ENCODE assay signal across 24 cellular contexts in genomic region chr1:32883338-32883737, GRCh38. TPM values are rescaled to one million over a fixed set of nuclear protein-coding genes. Genes with fewer than 3 reads are reported as not detected.
DNase-seq lines count a peak whose midpoint lies in the region; ATAC-seq, FAIRE-seq and TF ChIP-seq lines count a peak whose summit lies in the region.
"Had no signal": no experiment of that assay in that cellular context is flagged by ENCODE, and none has a peak within 500 bp of the region (broad histone marks: within the 10 kb centered on the region; RNA-seq: fewer than 3 reads in every experiment).

No MANE protein-coding gene starts in this region.

- no peak for TF ChIP-seq EP300 in H1 (IDR thresholded peaks at IDR 0.05; ENCODE audit: borderline replicate concordance in 1 of 2, low read depth in 2 of 2, low read length in 2 of 2)

- no peak overlapping the region for H2BK15ac ChIP-seq in H1 (ENCODE audit: low read length)

- no peak overlapping the region for H4K5ac ChIP-seq in H1 (ENCODE audit: insufficient read length, low read depth, low read length)

- no peak overlapping the region for H3K4me3 Mint-ChIP-seq in glutamatergic neuron (ENCODE audit: unreplicated experiment)
- H3K4me3 Mint-ChIP-seq: CD4-positive, alpha-beta T cell had no signal

- H3K36me3 Mint-ChIP-seq in glutamatergic neuron (ENCODE audit: unreplicated experiment): no peaks in the 10 kb centered on the region
- H3K36me3 Mint-ChIP-seq: CD14-positive monocyte had no signal

- no peak overlapping the region for H3K9ac ChIP-seq in H1 (replicated peaks in 1 of 4; ENCODE audit: extremely low read depth in 1 of 4, low read depth in 3 of 4, low read length in 3 of 4)
- H3K9ac ChIP-seq: BLaER1 treated with 17β-estradiol and CSF1 and Interleukin-3, amounts not matched to agents 10 nM and 100 nM; GM23248 had no signal

- no peak overlapping the region for H4K91ac ChIP-seq in H1 (replicated peaks; ENCODE audit: insufficient read length, low read length)

- no peak overlapping the region for H3K4ac ChIP-seq in H1 (replicated peaks; ENCODE audit: insufficient read length, low read depth, low read length)

- H3K36me3 ChIP-seq in WERI-Rb-1 (peaks cover 14% of the 10 kb centered on the region), H1 (ENCODE audit: control insufficient read depth in 2 of 4, insufficient read depth in 4 of 4, low read length in 3 of 4) (no peaks in the 10 kb centered on the region)
- H3K36me3 ChIP-seq: BE2C; BLaER1 treated with 17β-estradiol and CSF1 and Interleukin-3, amounts not matched to agents 10 nM and 100 nM; HAP-1 had no signal

- H3K14ac ChIP-seq in H1 (ENCODE audit: insufficient read length): no peak overlapping the region

- no peak overlapping the region for H2AFZ ChIP-seq in H1 (ENCODE audit: low read length)
- H2AFZ ChIP-seq: GM23248 had no signal

- peaks cover 0 to 12% of the 10 kb centered on the region in 2 experiments for H4K20me1 ChIP-seq in H1 (replicated peaks in 1 of 2; ENCODE audit: control insufficient read depth in 1 of 2, insufficient read depth in 2 of 2, low read length in 2 of 2)

- H3K79me2 ChIP-seq in H1 (ENCODE audit: control insufficient read depth in 1 of 2, insufficient read depth in 2 of 2, low read length in 2 of 2): no peaks in the 10 kb centered on the region

- 87% methylated on average over 6 of the region's 6 CpGs; no CpG with 5 or more reads in 1 of the 2 experiments for WGBS in H1 (ENCODE audit: extremely low coverage in 1 of 2, insufficient coverage in 1 of 2, insufficient read length in 1 of 2, insufficient replicate concordance in 2 of 2, low coverage in 1 of 2, low lambda C conversion rate in 2 of 2, missing lambda C conversion rate in 1 of 2), 2 experiments

- TF ChIP-seq POLR2A in H1 (IDR thresholded peaks at IDR 0.05; ENCODE audit: control extremely low read depth in 1 of 2, low read depth in 2 of 2, low read length in 2 of 2): no peak

- no peak for TF ChIP-seq RAD21 in H1 (IDR thresholded peaks at IDR 0.05 in 1 of 2, conservative IDR thresholded peaks at IDR 0.05 in 1 of 2; ENCODE audit: low read depth in 2 of 2, low read length in 2 of 2)

- DNase-seq in NCI-H2171 treated with DMSO at 0.1 percent for 48 hours (lab: John Stamatoyannopoulos, UW) (peak; percentile 72), NCI-H2171 (lab: John Stamatoyannopoulos, UW) (no peak), WERI-Rb-1 (no peak), H1 (ENCODE audit: low read depth in 1 of 2, low spot score in 2 of 2) (no peak), glutamatergic neuron (no peak), NCI-H2196 treated with DMSO at 0.1 percent for 48 hours (lab: John Stamatoyannopoulos, UW; ENCODE audit: unreplicated experiment) (no peak)
- DNase-seq: 8988T; ACHN; AML-193; BE2C; CD4-positive, alpha-beta T cell; CD8-positive, alpha-beta memory T cell; DMS153; DND-41; GM23248 had no signal

- POLR2A ChIA-PET in H1 (lab: Charles Lee; ENCODE audit: partially characterized antibody): interaction anchor here (1.7 kb wide), 1 partner anchor 11 kb away, joined by 10 read pairs; no protein-coding TSS in a partner anchor

- no peak overlapping the region for H3K56ac ChIP-seq in H1 (replicated peaks; ENCODE audit: insufficient read length, low read depth, low read length)

- no peak overlapping the region for H2BK12ac ChIP-seq in H1 (ENCODE audit: low read depth, low read length)

- H3K27ac ChIP-seq in WERI-Rb-1 (peak overlapping the region; percentile 100), H1 (ENCODE audit: low read depth, low read length) (no peak overlapping the region)
- H3K27ac ChIP-seq: A549; BLaER1 treated with 17β-estradiol and CSF1 and Interleukin-3, amounts not matched to agents 10 nM and 100 nM; GM23248 had no signal

- H3K27ac Mint-ChIP-seq in glutamatergic neuron (ENCODE audit: unreplicated experiment): peak overlapping the region; percentile 93
- H3K27ac Mint-ChIP-seq: CD4-positive, alpha-beta T cell had no signal

- no peaks in the 10 kb centered on the region for H3K79me1 ChIP-seq in H1 (ENCODE audit: low read depth, low read length)

- H3K27me3 Mint-ChIP-seq in glutamatergic neuron (ENCODE audit: unreplicated experiment): peaks cover 7% of the 10 kb centered on the region

- no peak overlapping the region for H2BK120ac ChIP-seq in H1 (replicated peaks; ENCODE audit: low read depth, low read length)

- TF ChIP-seq CTCF in WERI-Rb-1 (IDR thresholded peaks at IDR 0.05; ENCODE audit: low read depth, low read length) (no peak), H1 (IDR thresholded peaks at IDR 0.05; ENCODE audit: control extremely low read depth in 1 of 3, insufficient read depth in 1 of 3, low read depth in 1 of 3, low read length in 3 of 3) (no peak), glutamatergic neuron (IDR thresholded peaks at IDR 0.05; ENCODE audit: partially characterized antibody, unreplicated experiment) (no peak)

- FAIRE-seq in H1 (lab: Jason Lieb, UNC): no peak
- FAIRE-seq: A549, D721Med, G401.6, GM12892, H54 had no signal

- H3K4me3 ChIP-seq in WERI-Rb-1 (ENCODE audit: low read depth, low read length) (peak overlapping the region; percentile 67; the same call in 1 of the 2 replicates), H1 (ENCODE audit: extremely low read depth in 1 of 4, insufficient read depth in 2 of 4, low read depth in 3 of 4, low read length in 4 of 4) (no peak overlapping the region)
- H3K4me3 ChIP-seq: A549; BLaER1 treated with 17β-estradiol and CSF1 and Interleukin-3, amounts not matched to agents 10 nM and 100 nM; GM23248; HAP-1 had no signal

- no peak overlapping the region for H3K4me2 ChIP-seq in H1 (ENCODE audit: insufficient read depth in 1 of 2, low read depth in 2 of 2, low read length in 2 of 2)
- H3K4me2 ChIP-seq: A549; BLaER1 treated with 17β-estradiol and CSF1 and Interleukin-3, amounts not matched to agents 10 nM and 100 nM had no signal

- H3K9me3 Mint-ChIP-seq in glutamatergic neuron (ENCODE audit: unreplicated experiment): peaks cover 12% of the 10 kb centered on the region
- H3K9me3 Mint-ChIP-seq: CD4-positive, alpha-beta T cell had no signal

- peaks cover 5% of the 10 kb centered on the region; the same call in 1 of the 2 replicates for H3K23me2 ChIP-seq in H1 (ENCODE audit: low read depth, low read length)

- no peaks in the 10 kb centered on the region for H3K9me3 ChIP-seq in WERI-Rb-1 (ENCODE audit: severe bottlenecking)
- no peaks in the 10 kb centered on the region for H3K9me3 ChIP-seq in H1 (ENCODE audit: insufficient read depth in 2 of 2, low read depth in 1 of 2, low read length in 1 of 2)
- H3K9me3 ChIP-seq: A549; BE2C; BLaER1 treated with 17β-estradiol and CSF1 and Interleukin-3, amounts not matched to agents 10 nM and 100 nM; HAP-1 had no signal

- CTCF ChIA-PET in H1 (lab: Charles Lee; ENCODE audit: partially characterized antibody): interaction anchor here (19.0 kb wide), 1 partner anchor 9 kb away, joined by 382 read pairs; the partner anchor contains the start of gene HPCA

- no peak overlapping the region for H2BK20ac ChIP-seq in H1 (ENCODE audit: low read length)

- H3K27me3 ChIP-seq in WERI-Rb-1 (ENCODE audit: insufficient read depth, low read depth, severe bottlenecking): no peaks in the 10 kb centered on the region
- peaks cover 3 to 26% (median 16%) of the 10 kb centered on the region in 4 experiments; a peak in 6 of 7 replicates for H3K27me3 ChIP-seq in H1 (replicated peaks in 1 of 4; ENCODE audit: control insufficient read depth in 3 of 4, extremely low read depth in 1 of 4, insufficient read depth in 3 of 4, low read length in 3 of 4)

- peaks cover 0 to 15% (median 8%) of the 10 kb centered on the region in 4 experiments; a peak in 5 of 7 replicates for H3K4me1 ChIP-seq in H1 (replicated peaks in 1 of 4; ENCODE audit: control insufficient read depth in 3 of 4, insufficient read depth in 4 of 4, low read length in 3 of 4)
- H3K4me1 ChIP-seq: BE2C, HAP-1 had no signal

- H3K23ac ChIP-seq in H1 (ENCODE audit: insufficient read length): no peak overlapping the region

- H3K4me1 Mint-ChIP-seq in glutamatergic neuron (ENCODE audit: low read depth, unreplicated experiment): peaks cover 36% of the 10 kb centered on the region
- H3K4me1 Mint-ChIP-seq: CD14-positive monocyte had no signal

- H3K18ac ChIP-seq in H1 (ENCODE audit: extremely low read depth, low read length): no peak overlapping the region

- no peak overlapping the region for H2AK5ac ChIP-seq in H1 (ENCODE audit: low read depth, low read length)

- no peak overlapping the region for H4K8ac ChIP-seq in H1 (ENCODE audit: extremely low read depth, insufficient read depth, low read length)

- no peak overlapping the region for H2BK5ac ChIP-seq in H1 (ENCODE audit: low read depth, low read length)

- ATAC-seq in GM21423 (IDR thresholded peaks at IDR 0.05; ENCODE audit: unreplicated experiment): no peak
- ATAC-seq: A549 had no signal

RNA-seq across cellular contexts. Expression of gene HPCA, which starts 3.0 kb away (rescaled TPM):
- 0.84 and 1.4 TPM in 2 replicates for total RNA-seq in H1 (2021; fragmentation: NEBNext Ultra II Directional; extraction: Animal tissue kit (Norgen Biotek cat#: 25700))
- 0.70 and 0.78 TPM in 2 replicates for polyA plus RNA-seq in H1 (2011; rRNA removed)
- 0.70 TPM for polyA plus RNA-seq in H1 (2011; cell fraction: cytosol; rRNA removed)
- 4.6 TPM for polyA plus RNA-seq in H1 (2011; cell fraction: nucleus; rRNA removed)
- 1.2 to 2.0 TPM (median 1.4 TPM) in 4 replicates for polyA plus RNA-seq in H1 (2012, experiment 1 of 2)
- 3.1 TPM for polyA plus RNA-seq in H1 (2012, experiment 2 of 2)
- 2.2 TPM for polyA plus RNA-seq in H1 (2013, experiment 1 of 2)
- polyA plus RNA-seq in H1 (2013, experiment 2 of 2): 2.9 TPM
- 0.49 and 0.60 TPM in 2 replicates for polyA minus RNA-seq in H1 (2011; rRNA and poly(A)+ RNA removed)
- polyA minus RNA-seq in H1 (2011; cell fraction: cytosol; rRNA and poly(A)+ RNA removed): not detected
- 3.9 TPM for polyA minus RNA-seq in H1 (2011; cell fraction: nucleus; rRNA and poly(A)+ RNA removed)
- total RNA-seq in glutamatergic neuron (ENCODE audit: unreplicated experiment): 156 TPM
- total RNA-seq: CD4-positive, alpha-beta T cell; CD8-positive, alpha-beta memory T cell; GM23248 had no signal
- polyA plus RNA-seq: CD14-positive monocyte; CD8-positive, alpha-beta memory T cell; GM23248 had no signal

RNA-seq across cellular contexts. Expression of gene FNDC5, which starts 12.6 kb away (rescaled TPM):
- total RNA-seq in H1 (2021; fragmentation: NEBNext Ultra II Directional; extraction: Animal tissue kit (Norgen Biotek cat#: 25700)): 0.94 and 2.0 TPM in 2 replicates
- polyA plus RNA-seq in H1 (2011; rRNA removed): 1.8 and 3.2 TPM in 2 replicates
- polyA plus RNA-seq in H1 (2011; cell fraction: cytosol; rRNA removed): 3.3 TPM
- 6.4 TPM for polyA plus RNA-seq in H1 (2011; cell fraction: nucleus; rRNA removed)
- polyA plus RNA-seq in H1 (2012, experiment 1 of 2): 2.3 to 4.0 TPM (median 3.0 TPM) in 4 replicates
- 1.0 TPM for polyA plus RNA-seq in H1 (2012, experiment 2 of 2)
- polyA plus RNA-seq in H1 (2013, experiment 1 of 2): 3.2 TPM
- polyA plus RNA-seq in H1 (2013, experiment 2 of 2): 2.1 TPM
- 1.9 and 2.2 TPM in 2 replicates for polyA minus RNA-seq in H1 (2011; rRNA and poly(A)+ RNA removed)
- not detected for polyA minus RNA-seq in H1 (2011; cell fraction: cytosol; rRNA and poly(A)+ RNA removed)
- polyA minus RNA-seq in H1 (2011; cell fraction: nucleus; rRNA and poly(A)+ RNA removed): 1.3 TPM
- 743 TPM for total RNA-seq in glutamatergic neuron (ENCODE audit: unreplicated experiment)
- total RNA-seq: CD4-positive, alpha-beta T cell; CD8-positive, alpha-beta memory T cell; GM23248 had no signal
- polyA plus RNA-seq: CD14-positive monocyte had no signal

RNA-seq across cellular contexts. Expression of gene TMEM54, which starts 17.9 kb away (rescaled TPM):
- total RNA-seq in H1 (2021; fragmentation: NEBNext Ultra II Directional; extraction: Animal tissue kit (Norgen Biotek cat#: 25700)): 7.3 and 9.5 TPM in 2 replicates
- polyA plus RNA-seq in H1 (2011; rRNA removed): 58.7 and 85.7 TPM in 2 replicates
- polyA plus RNA-seq in H1 (2011; cell fraction: cytosol; rRNA removed): 45.9 TPM
- 40.0 TPM for polyA plus RNA-seq in H1 (2011; cell fraction: nucleus; rRNA removed)
- polyA plus RNA-seq in H1 (2012, experiment 1 of 2): 8.6 to 23.6 TPM (median 17.8 TPM) in 4 replicates
- polyA plus RNA-seq in H1 (2012, experiment 2 of 2): 19.8 TPM
- 8.6 TPM for polyA plus RNA-seq in H1 (2013, experiment 1 of 2)
- 9.0 TPM for polyA plus RNA-seq in H1 (2013, experiment 2 of 2)
- 9.8 TPM in 2 replicates for polyA minus RNA-seq in H1 (2011; rRNA and poly(A)+ RNA removed)
- 10.6 TPM for polyA minus RNA-seq in H1 (2011; cell fraction: cytosol; rRNA and poly(A)+ RNA removed)
- 6.2 TPM for polyA minus RNA-seq in H1 (2011; cell fraction: nucleus; rRNA and poly(A)+ RNA removed)
- 9.9 TPM for total RNA-seq in glutamatergic neuron (ENCODE audit: unreplicated experiment)
- total RNA-seq: CD4-positive, alpha-beta T cell had no signal
- polyA plus RNA-seq: CD14-positive monocyte; CD8-positive, alpha-beta memory T cell had no signal

Comparison
In these comparisons a context has a peak if more than half of its experiments do, and no peak if none do; other contexts are left out.
1. RNA of gene HPCA, which starts 3.0 kb away (total RNA-seq): 156 TPM in glutamatergic neuron (single experiment); 0.84 to 1.4 TPM in H1; every median in the first group is over 10 times any median in the second.
2. RNA of gene FNDC5, which starts 12.6 kb away (total RNA-seq): 743 TPM in glutamatergic neuron (single experiment); 0.94 to 2.0 TPM in H1; every median in the first group is over 100 times any median in the second.